In the genomic region with DNA sequence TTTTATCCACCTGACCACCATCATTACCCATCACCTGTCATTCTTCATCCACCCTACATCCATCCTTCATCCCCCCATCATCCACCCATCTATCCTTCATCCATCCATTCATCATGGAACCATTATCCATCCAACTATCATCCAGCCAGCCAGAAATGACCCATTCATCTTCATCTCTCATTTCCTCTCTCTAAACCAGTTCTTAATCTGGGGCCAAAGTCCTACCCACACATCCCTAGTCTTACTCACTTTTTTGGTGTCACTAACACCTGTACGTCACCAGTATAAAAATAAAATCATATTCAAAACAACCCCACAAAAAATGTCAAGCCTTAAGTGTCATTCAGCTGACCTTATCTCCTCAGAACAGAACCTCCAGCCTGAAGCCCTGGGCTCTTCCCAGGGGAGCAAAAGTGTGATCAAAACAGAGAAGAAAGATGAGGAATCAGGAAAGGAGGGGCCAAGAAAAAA, we compare ENCODE assay signal across 22 cellular contexts. TPM values are rescaled to one million over a fixed set of nuclear protein-coding genes. Genes with fewer than 3 reads are reported as not detected.
DNase-seq lines count a peak whose midpoint lies in the region; ATAC-seq lines count a peak whose summit lies in the region.
"Had no signal": no experiment of that assay in that cellular context is flagged by ENCODE, and none has a peak within 500 bp of the region (broad histone marks: within the 10 kb centered on the region; RNA-seq: fewer than 3 reads in every experiment).

No MANE protein-coding gene starts in this region.

- H3K36me3 Mint-ChIP-seq in activated naive CD8-positive, alpha-beta T cell treated with anti-CD3 and anti-CD28 coated beads, Interleukin-2, amount 50 U/mL, for 24 hours (ENCODE audit: low read depth) = no peaks in the 10 kb centered on the region
- no peaks in the 10 kb centered on the region for H3K36me3 Mint-ChIP-seq in activated naive CD8-positive, alpha-beta T cell treated with anti-CD3 and anti-CD28 coated beads for 36 hours
- peaks cover 84% of the 10 kb centered on the region for H3K36me3 Mint-ChIP-seq in dendritic cell treated with granulocyte-macrophage colony-stimulating factor and Interleukin-4, amounts not matched to agents 40 ng/mL and 50 ng/mL, for 4 days (ENCODE audit: low read depth)
- peaks cover 31 to 56% of the 10 kb centered on the region in 2 donors for H3K36me3 Mint-ChIP-seq in stimulated activated naive B cell treated with anti-CD40 and anti-IgM and Interleukin-4, amounts not matched to agents 10 μg/mL and 1 μg/mL and 100 μg/mL, for 72 hours
- H3K36me3 Mint-ChIP-seq in CD4-positive, alpha-beta memory T cell = no peaks in the 10 kb centered on the region
- H3K36me3 Mint-ChIP-seq: CD8-positive, alpha-beta T cell had no signal

- H3K27ac Mint-ChIP-seq in activated naive CD8-positive, alpha-beta T cell treated with anti-CD3 and anti-CD28 coated beads, Interleukin-2, amount 50 U/mL, for 24 hours = peak overlapping the region; percentile 41
- no peak overlapping the region for H3K27ac Mint-ChIP-seq in activated naive CD8-positive, alpha-beta T cell treated with anti-CD3 and anti-CD28 coated beads for 36 hours
- H3K27ac Mint-ChIP-seq in dendritic cell treated with granulocyte-macrophage colony-stimulating factor and Interleukin-4, amounts not matched to agents 40 ng/mL and 50 ng/mL, for 4 days = peak overlapping the region; percentile 11
- peak overlapping the region; percentile 93 for H3K27ac Mint-ChIP-seq in stimulated activated naive B cell treated with anti-CD40 and anti-IgM and Interleukin-4, amounts not matched to agents 10 μg/mL and 1 μg/mL and 100 μg/mL, for 72 hours
- peak overlapping the region in 1 of 7 donors; percentile 9 for H3K27ac Mint-ChIP-seq in CD4-positive, alpha-beta memory T cell
- H3K27ac Mint-ChIP-seq: CD8-positive, alpha-beta T cell had no signal

- no peaks in the 10 kb centered on the region for H3K9me3 ChIP-seq in CD4-positive, alpha-beta memory T cell (ENCODE audit: control insufficient read depth in 1 of 2, low read length in 2 of 2)
- H3K9me3 ChIP-seq: SJCRH30 had no signal

- DNase-seq in activated naive CD8-positive, alpha-beta T cell treated with anti-CD3 and anti-CD28 coated beads, Interleukin-2, amount 50 U/mL, for 24 hours = no peak
- no peak for DNase-seq in activated naive CD8-positive, alpha-beta T cell treated with anti-CD3 and anti-CD28 coated beads for 36 hours
- DNase-seq in stimulated activated naive B cell treated with anti-CD40 and anti-IgM and Interleukin-4, amounts not matched to agents 10 μg/mL and 1 μg/mL and 100 μg/mL, for 72 hours = peak; percentile 72
- DNase-seq in NOMO-1 treated with DMSO at 0.1 percent for 48 hours (lab: John Stamatoyannopoulos, UW; ENCODE audit: unreplicated experiment) = no peak
- no peak for DNase-seq in CD4-positive, alpha-beta memory T cell
- DNase-seq: AML-193; Calu3; CD8-positive, alpha-beta T cell; DMS53; EL; NCI-H187; NCI-H2227 treated with DMSO at 0.1 percent for 48 hours; NCI-H510A treated with DMSO at 0.1 percent for 48 hours; NCI-H82; SJCRH30 had no signal

- no peaks in the 10 kb centered on the region for H3K36me3 ChIP-seq in CD4-positive, alpha-beta memory T cell (ENCODE audit: insufficient read depth, low read length)
- H3K36me3 ChIP-seq: SJCRH30 had no signal

- intact Hi-C loops in dendritic cell treated with granulocyte-macrophage colony-stimulating factor and Interleukin-4, amounts not matched to agents 40 ng/mL and 50 ng/mL, for 4 days (cut with micrococcal nuclease) = no loop called here
- intact Hi-C loops in CD4-positive, alpha-beta memory T cell (cut with micrococcal nuclease) = no loop called here

- peaks cover 35% of the 10 kb centered on the region for H3K4me1 Mint-ChIP-seq in activated naive CD8-positive, alpha-beta T cell treated with anti-CD3 and anti-CD28 coated beads, Interleukin-2, amount 50 U/mL, for 24 hours
- H3K4me1 Mint-ChIP-seq in activated naive CD8-positive, alpha-beta T cell treated with anti-CD3 and anti-CD28 coated beads for 36 hours = peaks cover 12% of the 10 kb centered on the region
- peaks cover 69% of the 10 kb centered on the region for H3K4me1 Mint-ChIP-seq in dendritic cell treated with granulocyte-macrophage colony-stimulating factor and Interleukin-4, amounts not matched to agents 40 ng/mL and 50 ng/mL, for 4 days (ENCODE audit: low read depth)
- peaks cover 33 to 65% of the 10 kb centered on the region in 2 donors for H3K4me1 Mint-ChIP-seq in stimulated activated naive B cell treated with anti-CD40 and anti-IgM and Interleukin-4, amounts not matched to agents 10 μg/mL and 1 μg/mL and 100 μg/mL, for 72 hours
- H3K4me1 Mint-ChIP-seq in CD4-positive, alpha-beta memory T cell = peaks cover 0 to 6% (median 3%) of the 10 kb centered on the region in 4 donors

- CTCF ChIA-PET in CD4-positive, alpha-beta memory T cell (lab: Charles Lee; ENCODE audit: partially characterized antibody) = interaction anchor here (1.3 kb wide), 1 partner anchor 46 kb away, joined by 5 read pairs; no protein-coding TSS in a partner anchor

- no peaks in the 10 kb centered on the region for H3K9me3 Mint-ChIP-seq in activated naive CD8-positive, alpha-beta T cell treated with anti-CD3 and anti-CD28 coated beads, Interleukin-2, amount 50 U/mL, for 24 hours
- H3K9me3 Mint-ChIP-seq in activated naive CD8-positive, alpha-beta T cell treated with anti-CD3 and anti-CD28 coated beads for 36 hours = no peaks in the 10 kb centered on the region
- H3K9me3 Mint-ChIP-seq in dendritic cell treated with granulocyte-macrophage colony-stimulating factor and Interleukin-4, amounts not matched to agents 40 ng/mL and 50 ng/mL, for 4 days = no peaks in the 10 kb centered on the region
- H3K9me3 Mint-ChIP-seq in stimulated activated naive B cell treated with anti-CD40 and anti-IgM and Interleukin-4, amounts not matched to agents 10 μg/mL and 1 μg/mL and 100 μg/mL, for 72 hours = peaks cover 4 to 6% of the 10 kb centered on the region in 2 donors
- no peaks in the 10 kb centered on the region for H3K9me3 Mint-ChIP-seq in CD4-positive, alpha-beta memory T cell
- H3K9me3 Mint-ChIP-seq: CD8-positive, alpha-beta T cell; IgD-negative memory B cell had no signal

- no peak overlapping the region for H3K4me3 Mint-ChIP-seq in activated naive CD8-positive, alpha-beta T cell treated with anti-CD3 and anti-CD28 coated beads, Interleukin-2, amount 50 U/mL, for 24 hours
- no peak overlapping the region for H3K4me3 Mint-ChIP-seq in activated naive CD8-positive, alpha-beta T cell treated with anti-CD3 and anti-CD28 coated beads for 36 hours
- peak overlapping the region; percentile 58 for H3K4me3 Mint-ChIP-seq in dendritic cell treated with granulocyte-macrophage colony-stimulating factor and Interleukin-4, amounts not matched to agents 40 ng/mL and 50 ng/mL, for 4 days
- peak overlapping the region; percentile 56 to 75 for H3K4me3 Mint-ChIP-seq in stimulated activated naive B cell treated with anti-CD40 and anti-IgM and Interleukin-4, amounts not matched to agents 10 μg/mL and 1 μg/mL and 100 μg/mL, for 72 hours
- H3K4me3 Mint-ChIP-seq in CD4-positive, alpha-beta memory T cell = no peak overlapping the region
- H3K4me3 Mint-ChIP-seq: CD8-positive, alpha-beta T cell had no signal

- H3K4me1 ChIP-seq in CD4-positive, alpha-beta memory T cell (ENCODE audit: insufficient read depth, low read length) = no peaks in the 10 kb centered on the region
- H3K4me1 ChIP-seq: SJCRH30 had no signal

- no peak overlapping the region for H3K27ac ChIP-seq in CD4-positive, alpha-beta memory T cell (ENCODE audit: low read depth, low read length)
- H3K27ac ChIP-seq: 22Rv1, RWPE1, SJCRH30 had no signal

- POLR2A ChIA-PET in CD4-positive, alpha-beta memory T cell (lab: Charles Lee; ENCODE audit: partially characterized antibody) = no interaction called here

- peaks cover 4% of the 10 kb centered on the region for H3K27me3 Mint-ChIP-seq in activated naive CD8-positive, alpha-beta T cell treated with anti-CD3 and anti-CD28 coated beads, Interleukin-2, amount 50 U/mL, for 24 hours
- H3K27me3 Mint-ChIP-seq in activated naive CD8-positive, alpha-beta T cell treated with anti-CD3 and anti-CD28 coated beads for 36 hours = no peaks in the 10 kb centered on the region
- H3K27me3 Mint-ChIP-seq in dendritic cell treated with granulocyte-macrophage colony-stimulating factor and Interleukin-4, amounts not matched to agents 40 ng/mL and 50 ng/mL, for 4 days = no peaks in the 10 kb centered on the region
- H3K27me3 Mint-ChIP-seq in stimulated activated naive B cell treated with anti-CD40 and anti-IgM and Interleukin-4, amounts not matched to agents 10 μg/mL and 1 μg/mL and 100 μg/mL, for 72 hours = no peaks in the 10 kb centered on the region
- H3K27me3 Mint-ChIP-seq in CD4-positive, alpha-beta memory T cell = peaks cover 0 to 5% of the 10 kb centered on the region in 2 donors
- H3K27me3 Mint-ChIP-seq: IgD-negative memory B cell had no signal

- H3K27me3 ChIP-seq in CD4-positive, alpha-beta memory T cell (ENCODE audit: insufficient read depth, low read length) = no peaks in the 10 kb centered on the region

- no peak for ATAC-seq in activated naive CD8-positive, alpha-beta T cell treated with anti-CD3 and anti-CD28 coated beads, Interleukin-2, amount 50 U/mL, for 24 hours
- ATAC-seq in HG03439 (IDR thresholded peaks at IDR 0.05; ENCODE audit: unreplicated experiment) (peak; percentile 66), GM21381 (IDR thresholded peaks at IDR 0.05; ENCODE audit: unreplicated experiment) (no peak)
- ATAC-seq in stimulated activated naive B cell treated with anti-CD40 and anti-IgM and Interleukin-4, amounts not matched to agents 10 μg/mL and 1 μg/mL and 100 μg/mL, for 72 hours (replicated peaks) = peak; percentile 91 to 94
- ATAC-seq: CD8-positive, alpha-beta T cell had no signal

- H3K4me3 ChIP-seq in CD4-positive, alpha-beta memory T cell (ENCODE audit: low read length in 2 of 2) = no peak overlapping the region
- H3K4me3 ChIP-seq: SJCRH30 had no signal

RNA-seq across cellular contexts. Expression of a gene that starts 12.3 kb away (rescaled TPM):
- total RNA-seq in activated naive CD8-positive, alpha-beta T cell treated with anti-CD3 and anti-CD28 coated beads for 36 hours = under 1 TPM; 0.25 to 0.36 TPM
- 1 to 10 TPM; 4.8 to 5.0 TPM for total RNA-seq in CD4-positive, alpha-beta memory T cell
- under 1 TPM in 1 of 2 donors, not detected in 1; 0.28 TPM for polyA plus RNA-seq in CD4-positive, alpha-beta memory T cell
- total RNA-seq: Calu3, H4, SJCRH30 had no signal

RNA-seq across cellular contexts. Expression of a gene that starts 13.6 kb away (rescaled TPM):
- not detected for total RNA-seq in activated naive CD8-positive, alpha-beta T cell treated with anti-CD3 and anti-CD28 coated beads for 36 hours
- total RNA-seq in CD4-positive, alpha-beta memory T cell = not detected
- not detected for polyA plus RNA-seq in CD4-positive, alpha-beta memory T cell
- total RNA-seq: Calu3; CD8-positive, alpha-beta T cell; H4; SJCRH30 had no signal
- polyA plus RNA-seq: IgD-negative memory B cell had no signal

RNA-seq across cellular contexts. Expression of a gene that starts 42.3 kb away (rescaled TPM):
- total RNA-seq in activated naive CD8-positive, alpha-beta T cell treated with anti-CD3 and anti-CD28 coated beads for 36 hours = 10 to 100 TPM; 10.9 to 11.4 TPM
- total RNA-seq in CD4-positive, alpha-beta memory T cell = 10 to 100 TPM; 63.6 to 68.3 TPM
- 10 to 100 TPM; 22.3 to 33.6 TPM for polyA plus RNA-seq in CD4-positive, alpha-beta memory T cell

Comparison
In these comparisons a context has a peak if more than half of its experiments do, and no peak if none do; other contexts are left out.
1. ATAC-seq: peak in HG03439 (single experiment) and stimulated activated naive B cell treated with anti-CD40 and anti-IgM and Interleukin-4, amounts not matched to agents 10 μg/mL and 1 μg/mL and 100 μg/mL, for 72 hours (2 of 2); none in activated naive CD8-positive, alpha-beta T cell treated with anti-CD3 and anti-CD28 coated beads, Interleukin-2, amount 50 U/mL, for 24 hours (single experiment) and GM21381 (single experiment).
2. H3K4me3 Mint-ChIP-seq: peak in dendritic cell treated with granulocyte-macrophage colony-stimulating factor and Interleukin-4, amounts not matched to agents 40 ng/mL and 50 ng/mL, for 4 days (single experiment) and stimulated activated naive B cell treated with anti-CD40 and anti-IgM and Interleukin-4, amounts not matched to agents 10 μg/mL and 1 μg/mL and 100 μg/mL, for 72 hours (2 of 2); none in activated naive CD8-positive, alpha-beta T cell treated with anti-CD3 and anti-CD28 coated beads, Interleukin-2, amount 50 U/mL, for 24 hours (single experiment), activated naive CD8-positive, alpha-beta T cell treated with anti-CD3 and anti-CD28 coated beads for 36 hours (single experiment) and CD4-positive, alpha-beta memory T cell (0 of 8).
3. RNA of a gene that starts 12.3 kb away (total RNA-seq): 4.8 to 5.0 TPM in CD4-positive, alpha-beta memory T cell; 0.25 to 0.36 TPM in activated naive CD8-positive, alpha-beta T cell treated with anti-CD3 and anti-CD28 coated beads for 36 hours; every median in the first group is over 4 times any median in the second.
4. RNA of a gene that starts 42.3 kb away (total RNA-seq): 63.6 to 68.3 TPM in CD4-positive, alpha-beta memory T cell; 10.9 to 11.4 TPM in activated naive CD8-positive, alpha-beta T cell treated with anti-CD3 and anti-CD28 coated beads for 36 hours; every median in the first group is over 4 times any median in the second.